13 cellular contexts compared by ENCODE assay signal in the genomic region with DNA sequence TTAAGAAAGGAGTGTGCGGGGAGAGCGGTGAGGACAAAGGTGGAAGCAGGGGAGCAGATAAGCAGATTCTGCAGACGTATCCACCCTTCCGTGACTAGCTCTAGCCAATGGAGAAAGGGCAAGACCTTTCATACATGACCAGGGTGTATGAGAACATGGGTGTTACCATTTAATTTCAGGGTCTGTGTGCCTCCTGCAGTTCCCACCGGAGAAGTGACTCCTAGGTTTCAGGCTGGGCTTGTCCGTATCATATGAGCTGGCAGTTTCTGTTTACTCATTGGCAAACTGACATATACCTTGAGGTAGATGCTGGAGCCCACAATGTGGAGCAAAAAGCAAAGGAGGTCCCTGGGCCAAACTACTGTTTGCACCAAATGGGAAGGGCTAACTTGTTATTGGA. TPM values are rescaled to one million over a fixed set of nuclear protein-coding genes. Genes with fewer than 3 reads are reported as not detected.
DNase-seq lines count a peak whose midpoint lies in the region; ATAC-seq, FAIRE-seq and TF ChIP-seq lines count a peak whose summit lies in the region.
"Had no signal": no experiment of that assay in that cellular context is flagged by ENCODE, and none has a peak within 500 bp of the region (broad histone marks: within the 10 kb centered on the region; RNA-seq: fewer than 3 reads in every experiment).

No MANE protein-coding gene starts in this region.

- H3K9me2 ChIP-seq in GM23248 (ENCODE audit: insufficient read depth): no peaks in the 10 kb centered on the region

- peak overlapping the region; percentile 50 to 75 for H3K4me3 Mint-ChIP-seq in activated T-cell treated with anti-CD3 and anti-CD28 coated beads, Interleukin-2, amount 50 U/mL, for 72 hours
- no peak overlapping the region for H3K4me3 Mint-ChIP-seq in type B pancreatic cell
- H3K4me3 Mint-ChIP-seq: nephron; stimulated activated naive CD8-positive, alpha-beta T cell treated with anti-CD3 and anti-CD28 coated beads, Interleukin-15, Interleukin-2, amounts not matched to agents 100 ng/mL and 50 ng/mL, for 24 hours had no signal

- H3K9me3 Mint-ChIP-seq in activated T-cell treated with anti-CD3 and anti-CD28 coated beads, Interleukin-2, amount 50 U/mL, for 72 hours: peaks cover 2 to 5% of the 10 kb centered on the region in 2 donors
- H3K9me3 Mint-ChIP-seq in type B pancreatic cell: peaks cover 6% of the 10 kb centered on the region
- H3K9me3 Mint-ChIP-seq: nephron; stimulated activated naive CD8-positive, alpha-beta T cell treated with anti-CD3 and anti-CD28 coated beads, Interleukin-15, Interleukin-2, amounts not matched to agents 100 ng/mL and 50 ng/mL, for 24 hours had no signal

- no peaks in the 10 kb centered on the region for H3K27me3 ChIP-seq in bronchial epithelial cell (ENCODE audit: control insufficient read depth, insufficient read depth, low read length)
- no peaks in the 10 kb centered on the region for H3K27me3 ChIP-seq in GM23248 (replicated peaks; ENCODE audit: insufficient read depth)

- no peak overlapping the region for H2AFZ ChIP-seq in GM23248

- no peak overlapping the region for H3K4me2 ChIP-seq in GM23248 (ENCODE audit: unreplicated experiment)

- no peak overlapping the region for H3K4me3 ChIP-seq in bronchial epithelial cell (ENCODE audit: low read depth, low read length)
- no peak overlapping the region for H3K4me3 ChIP-seq in GM23248
- no peak overlapping the region for H3K4me3 ChIP-seq in foreskin fibroblast (ENCODE audit: low read depth in 1 of 2, low read length in 2 of 2)

- H3K9me3 ChIP-seq in GM23248 (ENCODE audit: low read depth): no peaks in the 10 kb centered on the region

- H3K79me2 ChIP-seq in GM23248 (ENCODE audit: insufficient read depth): no peaks in the 10 kb centered on the region

- TF ChIP-seq CTCF in bronchial epithelial cell (IDR thresholded peaks at IDR 0.05; ENCODE audit: insufficient read depth, low read length, severe bottlenecking) (no peak), type B pancreatic cell (conservative IDR thresholded peaks at IDR 0.05) (no peak), foreskin fibroblast (IDR thresholded peaks at IDR 0.05; ENCODE audit: low read depth, low read length) (no peak)

- H3K36me3 ChIP-seq in bronchial epithelial cell (ENCODE audit: control insufficient read depth, insufficient read depth, low read length) (peaks cover 1% of the 10 kb centered on the region), GM23248 (ENCODE audit: low read depth) (no peaks in the 10 kb centered on the region)

- DNase-seq in activated T-cell treated with anti-CD3 and anti-CD28 coated beads, Interleukin-2, amount 50 U/mL, for 72 hours: peak; percentile 20 to 27
- DNase-seq in activated T-cell treated with anti-CD3 and anti-CD28 coated beads for 4 hours (no peak), bronchial epithelial cell (ENCODE audit: low read depth) (peak; percentile 94), type B pancreatic cell (ENCODE audit: extremely low spot score, unreplicated experiment) (no peak), GM23248 (no peak), KG1 (lab: John Stamatoyannopoulos, UW) (no peak), foreskin fibroblast (no peak)
- DNase-seq: GDM1, Karpas-422, NCI-H526 treated with DMSO at 0.1 percent for 48 hours had no signal

- peaks cover 4 to 5% of the 10 kb centered on the region in 2 donors for H3K36me3 Mint-ChIP-seq in activated T-cell treated with anti-CD3 and anti-CD28 coated beads, Interleukin-2, amount 50 U/mL, for 72 hours (ENCODE audit: insufficient read depth in 2 of 2)
- H3K36me3 Mint-ChIP-seq in type B pancreatic cell: peaks cover 11% of the 10 kb centered on the region

- peaks cover 27% of the 10 kb centered on the region for H3K27me3 Mint-ChIP-seq in activated T-cell treated with anti-CD3 and anti-CD28 coated beads, Interleukin-2, amount 50 U/mL, for 72 hours (ENCODE audit: low read depth)
- no peaks in the 10 kb centered on the region for H3K27me3 Mint-ChIP-seq in type B pancreatic cell

- H3K27ac ChIP-seq in GM23248: no peak overlapping the region

- peak; percentile 66 for FAIRE-seq in bronchial epithelial cell (lab: Jason Lieb, UNC)

- peaks cover 16% of the 10 kb centered on the region for H3K4me1 ChIP-seq in GM23248 (ENCODE audit: insufficient read depth)

- H3K4me1 Mint-ChIP-seq in activated T-cell treated with anti-CD3 and anti-CD28 coated beads, Interleukin-2, amount 50 U/mL, for 72 hours (ENCODE audit: low read depth): peaks cover 67% of the 10 kb centered on the region
- peaks cover 42% of the 10 kb centered on the region for H3K4me1 Mint-ChIP-seq in type B pancreatic cell (ENCODE audit: unreplicated experiment)

- H3K9ac ChIP-seq in GM23248: no peak overlapping the region

- H4K20me1 ChIP-seq in GM23248 (ENCODE audit: insufficient read depth): no peaks in the 10 kb centered on the region

- ATAC-seq in activated T-cell treated with anti-CD3 and anti-CD28 coated beads, Interleukin-2, amount 50 U/mL, for 72 hours (replicated peaks in 1 of 2): peak; percentile 53 to 68
- ATAC-seq in HG03354 (IDR thresholded peaks at IDR 0.05; ENCODE audit: poor library complexity, severe bottlenecking, unreplicated experiment): peak; percentile 42

- H3F3A ChIP-seq in GM23248 (ENCODE audit: insufficient read depth): peaks cover 13% of the 10 kb centered on the region

- H3K27ac Mint-ChIP-seq in activated T-cell treated with anti-CD3 and anti-CD28 coated beads, Interleukin-2, amount 50 U/mL, for 72 hours: peak overlapping the region; percentile 8
- peak overlapping the region; percentile 50 for H3K27ac Mint-ChIP-seq in type B pancreatic cell

- 98 to 99% methylated on average over 6 of the region's 6 CpGs for WGBS in GM23248 (ENCODE audit: low coverage in 1 of 2, low lambda C conversion rate in 2 of 2, missing lambda C conversion rate in 2 of 2), 2 experiments

- in situ Hi-C loops in GM23248 (cut with MboI): no loop called here

RNA-seq across cellular contexts. Expression of a gene that starts 6.8 kb away (rescaled TPM):
- total RNA-seq in activated T-cell treated with anti-CD3 and anti-CD28 coated beads, Interleukin-2, amount 50 U/mL, for 72 hours: 10 to 100 TPM; 10.9 to 12.0 TPM
- 35.0 and 42.9 TPM in 2 replicates for total RNA-seq in bronchial epithelial cell
- 53.5 and 97.1 TPM in 2 replicates for total RNA-seq in type B pancreatic cell (ENCODE audit: low replicate concordance)
- total RNA-seq in GM23248 (2014; rRNA removed; shearing (Covaris generic)): 1.3 and 2.0 TPM in 2 replicates
- polyA plus RNA-seq in GM23248 (2016; fragmentation: Nextera tagmentation; extraction: Ambion mirVana): 0.70 and 0.94 TPM in 2 replicates

Comparison
In these comparisons a context has a peak if more than half of its experiments do, and no peak if none do; other contexts are left out.
1. DNase-seq: peak in activated T-cell treated with anti-CD3 and anti-CD28 coated beads, Interleukin-2, amount 50 U/mL, for 72 hours (2 of 2) and bronchial epithelial cell (single experiment); none in activated T-cell treated with anti-CD3 and anti-CD28 coated beads for 4 hours (single experiment), type B pancreatic cell (single experiment), GM23248 (single experiment), KG1 (single experiment) and foreskin fibroblast (0 of 2).